In genomic region chr6:111874030-111874425, GRCh38 we compare ENCODE assay signal across 8 cellular contexts. TPM values are rescaled to one million over a fixed set of nuclear protein-coding genes. Genes with fewer than 3 reads are reported as not detected.
DNase-seq lines count a peak whose midpoint lies in the region; ATAC-seq and TF ChIP-seq lines count a peak whose summit lies in the region.

No MANE protein-coding gene starts in this region.

- TF ChIP-seq CTCF in VCaP (conservative IDR thresholded peaks at IDR 0.05) (no peak), colonic mucosa (IDR thresholded peaks at IDR 0.05) (no peak), tibial nerve (IDR thresholded peaks at IDR 0.05) (no peak)

- H3K4me1 Mint-ChIP-seq in natural killer cell treated with Interleukin-12 subunit alpha and Interleukin-12 subunit beta and Interleukin-15 and Interleukin-18, amount 100 ng/mL, for 72 hours (ENCODE audit: low read depth in 2 of 2): peaks cover 29 to 37% of the 10 kb centered on the region in 2 donors

- H3K9me3 Mint-ChIP-seq in natural killer cell treated with Interleukin-12 subunit alpha and Interleukin-12 subunit beta and Interleukin-15 and Interleukin-18, amount 100 ng/mL, for 72 hours: no peaks in the 10 kb centered on the region

- H3K27ac ChIP-seq in VCaP (peak overlapping the region; percentile 74), colonic mucosa (peak overlapping the region; percentile 39), tibial nerve (peak overlapping the region in 2 of 4 donors; percentile 71 to 97)

- H3K9me3 ChIP-seq in colonic mucosa (no peaks in the 10 kb centered on the region), tibial nerve (no peaks in the 10 kb centered on the region)

- intact Hi-C loops in colonic mucosa (cut with DNase I): loop anchor here (10.0 kb wide), 1 partner anchor 159 kb away; no protein-coding TSS in a partner anchor

- H3K4me1 ChIP-seq in colonic mucosa (no peaks in the 10 kb centered on the region), tibial nerve (peaks cover 0 to 32% (median 11%) of the 10 kb centered on the region in 4 donors)

- H3K36me3 ChIP-seq in colonic mucosa: no peaks in the 10 kb centered on the region
- H3K36me3 ChIP-seq in tibial nerve: no peaks in the 10 kb centered on the region

- H3K4me3 ChIP-seq in colonic mucosa (peak overlapping the region; percentile 42), tibial nerve (peak overlapping the region; percentile 48 to 94 (median 68))

- 3 to 5% methylated on average over 8 of the region's 8 CpGs for WGBS in tibial nerve, 2 donors

- peaks cover 19% of the 10 kb centered on the region for H3K27me3 ChIP-seq in colonic mucosa
- no peaks in the 10 kb centered on the region for H3K27me3 ChIP-seq in tibial nerve

- H3K36me3 Mint-ChIP-seq in natural killer cell treated with Interleukin-12 subunit alpha and Interleukin-12 subunit beta and Interleukin-15 and Interleukin-18, amount 100 ng/mL, for 72 hours: peaks cover 6% of the 10 kb centered on the region

- peak overlapping the region; percentile 69 to 82 for H3K27ac Mint-ChIP-seq in natural killer cell treated with Interleukin-12 subunit alpha and Interleukin-12 subunit beta and Interleukin-15 and Interleukin-18, amount 100 ng/mL, for 72 hours

- TF ChIP-seq EP300 in tibial nerve (IDR thresholded peaks at IDR 0.05): no peak

- no peak for TF ChIP-seq POLR2A in tibial nerve (IDR thresholded peaks at IDR 0.05)

- H3K9ac ChIP-seq in colonic mucosa (ENCODE audit: low read depth in 2 of 2, low read length in 2 of 2): no peak overlapping the region

- DNase-seq in NCI-H1694 treated with DMSO at 0.1 percent for 48 hours (lab: John Stamatoyannopoulos, UW) (peak; percentile 41), NCI-H1694 (lab: John Stamatoyannopoulos, UW) (no peak), colonic mucosa (peak; percentile 48), tibial nerve (ENCODE audit: low spot score in 2 of 2) (peak in 1 of 2 donors; percentile 38), COR-L47 (lab: John Stamatoyannopoulos, UW) (no peak)
- DNase-seq in natural killer cell treated with Interleukin-12 subunit alpha and Interleukin-12 subunit beta and Interleukin-15 and Interleukin-18, amount 100 ng/mL, for 72 hours (ENCODE audit: low spot score): no peak

- peak overlapping the region; percentile 93 for H3K4me3 Mint-ChIP-seq in natural killer cell treated with Interleukin-12 subunit alpha and Interleukin-12 subunit beta and Interleukin-15 and Interleukin-18, amount 100 ng/mL, for 72 hours

- H3K27me3 Mint-ChIP-seq in natural killer cell treated with Interleukin-12 subunit alpha and Interleukin-12 subunit beta and Interleukin-15 and Interleukin-18, amount 100 ng/mL, for 72 hours: no peaks in the 10 kb centered on the region

- ATAC-seq in natural killer cell treated with Interleukin-12 subunit alpha and Interleukin-12 subunit beta and Interleukin-15 and Interleukin-18, amount 100 ng/mL, for 72 hours: no peak
- ATAC-seq in GM18858 (IDR thresholded peaks at IDR 0.05; ENCODE audit: unreplicated experiment): no peak

RNA-seq across cellular contexts. Expression of gene FYN, which starts 0.8 kb away (rescaled TPM):
- total RNA-seq in colonic mucosa: 10 to 100 TPM; 11.3 to 21.5 TPM
- total RNA-seq in natural killer cell treated with Interleukin-12 subunit alpha and Interleukin-12 subunit beta and Interleukin-15 and Interleukin-18, amount 100 ng/mL, for 72 hours: 100 to 1,000 TPM; 273 to 443 TPM
- total RNA-seq in tibial nerve: 100 to 1,000 TPM; 143 to 219 (median 165) TPM

Comparison
In these comparisons a context has a peak if more than half of its experiments do, and no peak if none do; other contexts are left out.
1. DNase-seq: peak in NCI-H1694 treated with DMSO at 0.1 percent for 48 hours (single experiment) and colonic mucosa (single experiment); none in NCI-H1694 (single experiment), natural killer cell treated with Interleukin-12 subunit alpha and Interleukin-12 subunit beta and Interleukin-15 and Interleukin-18, amount 100 ng/mL, for 72 hours (single experiment) and COR-L47 (single experiment).
2. RNA of gene FYN, which starts 0.8 kb away (total RNA-seq): 273 to 443 TPM in natural killer cell treated with Interleukin-12 subunit alpha and Interleukin-12 subunit beta and Interleukin-15 and Interleukin-18, amount 100 ng/mL, for 72 hours and 143 to 219 TPM in tibial nerve; 11.3 to 21.5 TPM in colonic mucosa; every median in the first group is over 4 times any median in the second.